28 cellular contexts compared by ENCODE assay signal in genomic region chr13:98961204-98962105, GRCh38. TPM values are rescaled to one million over a fixed set of nuclear protein-coding genes. Genes with fewer than 3 reads are reported as not detected.
A peak's percentile ranks its signal among the peaks of the same experiment; 100 is the strongest.
DNase-seq lines count a peak whose midpoint lies in the region; ATAC-seq, FAIRE-seq and TF ChIP-seq lines count a peak whose summit lies in the region.
"Had no signal": no experiment of that assay in that cellular context is flagged by ENCODE, and none has a peak within 500 bp of the region (broad histone marks: within the 10 kb centered on the region; RNA-seq: fewer than 3 reads in every experiment).

No MANE protein-coding gene starts in this region.

- peak; percentile 57 for ATAC-seq in K562
- ATAC-seq in right cardiac atrium: peak in 1 of 2 donors; percentile 60
- ATAC-seq: activated CD4-positive, CD25-positive, alpha-beta regulatory T cell treated with anti-CD3 and anti-CD28 coated beads, Interleukin-2, amount 50 U/mL, for 24 hours; activated CD8-positive, alpha-beta T cell treated with anti-CD3 and anti-CD28 coated beads for 36 hours; activated T-cell treated with anti-CD3 and anti-CD28 coated beads, Interleukin-2, amount 50 U/mL, for 4 hours had no signal

- CTCF ChIA-PET in K562 (lab: Yijun Ruan, JAX; ENCODE audit: low intra/inter-chr PET ratio): no interaction called here

- peaks cover 24% of the 10 kb centered on the region for H3K4me1 Mint-ChIP-seq in activated T-cell treated with anti-CD3 and anti-CD28 coated beads, Interleukin-2, amount 50 U/mL, for 24 hours (ENCODE audit: low read depth)
- H3K4me1 Mint-ChIP-seq: B cell had no signal

- no peaks in the 10 kb centered on the region for H4K20me1 ChIP-seq in K562 (replicated peaks; ENCODE audit: control insufficient read depth, insufficient read depth, low read length)

- H3K4me3 ChIP-seq in K562 (no peak overlapping the region), right cardiac atrium (ENCODE audit: low read length) (no peak overlapping the region), stomach smooth muscle (ENCODE audit: low read length in 2 of 2) (peak overlapping the region in 1 of 2 donors; percentile 23)
- H3K4me3 ChIP-seq: coronary artery, Peyer's patch, stomach, uterus had no signal

- H3K9me3 Mint-ChIP-seq in activated T-cell treated with anti-CD3 and anti-CD28 coated beads, Interleukin-2, amount 50 U/mL, for 24 hours: no peaks in the 10 kb centered on the region
- H3K9me3 Mint-ChIP-seq: activated CD8-positive, alpha-beta T cell treated with anti-CD3 and anti-CD28 coated beads for 36 hours; activated T-cell treated with anti-CD3 and anti-CD28 coated beads, Interleukin-2, amount 50 U/mL, for 4 hours; H9 had no signal

- H3K9me3 ChIP-seq in K562 (replicated peaks; ENCODE audit: control insufficient read depth, insufficient read depth, low read depth, low read length) (no peaks in the 10 kb centered on the region), right cardiac atrium (ENCODE audit: control insufficient read depth, low read length) (no peaks in the 10 kb centered on the region), stomach smooth muscle (ENCODE audit: control insufficient read depth in 2 of 2, low read length in 2 of 2) (no peaks in the 10 kb centered on the region)
- H3K9me3 ChIP-seq: Peyer's patch, stomach, uterus had no signal

- no peak for DNase-seq in activated T-cell treated with anti-CD3 and anti-CD28 coated beads, Interleukin-2, amount 50 U/mL, for 24 hours
- DNase-seq in activated T-cell treated with anti-CD3 and anti-CD28 coated beads for 4 hours (no peak), K562 (ENCODE audit: extremely low read depth in 1 of 4, low spot score in 3 of 4) (no peak), right cardiac atrium (no peak), amygdala (lab: John Stamatoyannopoulos, UW) (no peak), T-helper 9 cell (no peak)
- DNase-seq in activated naive CD4-positive, alpha-beta T cell treated with Interleukin-2 at 50 U/mL for 16 hours: no peak
- DNase-seq: activated CD8-positive, alpha-beta T cell treated with anti-CD3 and anti-CD28 coated beads for 36 hours; activated naive CD4-positive, alpha-beta T cell treated with anti-CD3 and anti-CD28 coated beads, Interleukin-2, amount 50 U/mL, for 16 hours; activated T-cell treated with anti-CD3 and anti-CD28 coated beads, Interleukin-2, amount 50 U/mL, for 4 hours; DMS79 treated with DMSO at 0.1 percent for 48 hours; H9; midbrain; NCI-H1417; NCI-H2107; NCI-H510A; NK-92 treated with Interleukin-12 subunit alpha and Interleukin-12 subunit beta, amount 100 ng/mL, for 24 hours; Peyer's patch; stimulated activated CD4-positive, alpha-beta T cell treated with anti-CD3 and anti-CD28 coated beads, Interleukin-4, amount 100 ng/mL, for 24 hours; stomach; uterus had no signal

- H3K27me3 ChIP-seq in K562 (ENCODE audit: control insufficient read depth in 2 of 2, insufficient read depth in 2 of 2, low read length in 2 of 2): no peaks in the 10 kb centered on the region
- no peaks in the 10 kb centered on the region for H3K27me3 ChIP-seq in right cardiac atrium (ENCODE audit: control insufficient read depth, insufficient read depth)
- no peaks in the 10 kb centered on the region for H3K27me3 ChIP-seq in stomach smooth muscle (ENCODE audit: control insufficient read depth in 1 of 2, insufficient read depth in 2 of 2, low read length in 2 of 2)
- H3K27me3 ChIP-seq: Peyer's patch, stomach, uterus had no signal

- no peaks in the 10 kb centered on the region for H3K27me3 Mint-ChIP-seq in activated T-cell treated with anti-CD3 and anti-CD28 coated beads, Interleukin-2, amount 50 U/mL, for 24 hours
- H3K27me3 Mint-ChIP-seq: activated CD8-positive, alpha-beta T cell treated with anti-CD3 and anti-CD28 coated beads for 36 hours; B cell had no signal

- TF ChIP-seq POLR2A in K562 (conservative IDR thresholded peaks at IDR 0.05): no peak

- no peak for TF ChIP-seq EP300 in K562 (IDR thresholded peaks at IDR 0.05; ENCODE audit: low read length)

- POLR2A ChIA-PET in K562 (lab: Yijun Ruan, JAX): interaction anchor here (1.2 to 1.8 kb wide), 2 partner anchors 8 to 15 kb away, joined by 3 to 9 read pairs; no protein-coding TSS in a partner anchor

- H3K9me1 ChIP-seq in K562 (ENCODE audit: control insufficient read depth, insufficient read depth, low read length): no peaks in the 10 kb centered on the region

- TF ChIP-seq CTCF in K562 (IDR thresholded peaks at IDR 0.05 in 2 of 3, conservative IDR thresholded peaks at IDR 0.05 in 1 of 3; ENCODE audit: insufficient read depth in 2 of 3, low read depth in 1 of 3, low read length in 3 of 3): no peak

- H2AFZ ChIP-seq in K562 (ENCODE audit: low read depth, low read length): no peak overlapping the region

- WGBS in K562 (ENCODE audit: insufficient coverage, low coverage, missing lambda C conversion rate): 61% methylated on average over 11 of the region's 13 CpGs
- whole genome bisulfite sequencing in right cardiac atrium: 81% methylated on average over 13 of the region's 13 CpGs

- BruUV-seq in K562 (replicated peaks; lab: Mats Ljungman, UMichigan): no TSS peak

- no peak for FAIRE-seq in K562 (lab: Jason Lieb, UNC)
- FAIRE-seq: HTR-8/SVneo had no signal

- H3K27ac ChIP-seq in K562 (ENCODE audit: extremely low read depth, low read depth, low read length) (no peak overlapping the region), right cardiac atrium (ENCODE audit: low read length) (peak overlapping the region; percentile 43), stomach smooth muscle (ENCODE audit: low read length) (peak overlapping the region; percentile 33)
- H3K27ac ChIP-seq: 22Rv1 had no signal

- H3K79me2 ChIP-seq in K562 (ENCODE audit: control insufficient read depth, insufficient read depth, low read length): 0 out of 3 replicates have a peak, but pooled peaks cover 3% of the 10 kb centered on the region

- H3K36me3 ChIP-seq in K562 (ENCODE audit: control insufficient read depth, insufficient read depth, low read length) (no peaks in the 10 kb centered on the region), stomach smooth muscle (ENCODE audit: control insufficient read depth in 2 of 2, insufficient read depth in 2 of 2, low read length in 2 of 2) (no peaks in the 10 kb centered on the region)
- H3K36me3 ChIP-seq: Peyer's patch, stomach, uterus had no signal

- H3K4me3 Mint-ChIP-seq in activated T-cell treated with anti-CD3 and anti-CD28 coated beads, Interleukin-2, amount 50 U/mL, for 24 hours: no peak overlapping the region
- H3K4me3 Mint-ChIP-seq: activated CD8-positive, alpha-beta T cell treated with anti-CD3 and anti-CD28 coated beads for 36 hours; activated T-cell treated with anti-CD3 and anti-CD28 coated beads, Interleukin-2, amount 50 U/mL, for 4 hours; B cell; H9 had no signal

- no peak for TF ChIP-seq RAD21 in K562 (CRISPR knock-in tag; conservative IDR thresholded peaks at IDR 0.05 in 1 of 2, IDR thresholded peaks at IDR 0.05 in 1 of 2)

- H3K4me1 ChIP-seq in K562 (replicated peaks in 1 of 2; ENCODE audit: control insufficient read depth in 2 of 2, insufficient read depth in 2 of 2, low read length in 2 of 2) (peaks cover 7 to 17% of the 10 kb centered on the region in 2 experiments; a peak in 4 of 5 replicates), right cardiac atrium (ENCODE audit: control insufficient read depth, insufficient read depth, low read length) (peaks cover 32% of the 10 kb centered on the region), stomach smooth muscle (ENCODE audit: control insufficient read depth, insufficient read depth, low read length) (peaks cover 44% of the 10 kb centered on the region)
- H3K4me1 ChIP-seq: Peyer's patch, uterus had no signal

- H3K4me2 ChIP-seq in K562 (ENCODE audit: insufficient read depth, low read length): no peak overlapping the region

- peaks cover 7% of the 10 kb centered on the region for H3K36me3 Mint-ChIP-seq in activated T-cell treated with anti-CD3 and anti-CD28 coated beads, Interleukin-2, amount 50 U/mL, for 24 hours (ENCODE audit: low read depth)

- intact Hi-C loops in K562 (cut with micrococcal nuclease) (no loop called here), right cardiac atrium (cut with DNase I) (loop anchor here in 1 of 4 donors (10.0 kb wide), 1 partner anchor 73 kb away; no protein-coding TSS in a partner anchor)

- in situ Hi-C loops in K562 (cut with MboI): no loop called here

- H3K9ac ChIP-seq in K562 (ENCODE audit: insufficient read depth in 1 of 2, low read depth in 2 of 2, low read length in 2 of 2) (no peak overlapping the region; a peak in 1 of 4 replicates), stomach smooth muscle (ENCODE audit: low read length in 2 of 2) (no peak overlapping the region)

- peak overlapping the region; percentile 16 for H3K27ac Mint-ChIP-seq in activated T-cell treated with anti-CD3 and anti-CD28 coated beads, Interleukin-2, amount 50 U/mL, for 24 hours
- H3K27ac Mint-ChIP-seq: activated CD8-positive, alpha-beta T cell treated with anti-CD3 and anti-CD28 coated beads for 36 hours; B cell; H9; progenitor cell of endocrine pancreas had no signal

TF ChIP-seq in K562, 482 proteins besides CTCF, POLR2A, EP300 and RAD21 (continues in another document):
- TF ChIP-seq USF1 (CRISPR knock-in tag; IDR thresholded peaks at IDR 0.05) (no peak), ZNF184 (CRISPR knock-in tag; IDR thresholded peaks at IDR 0.05) (no peak)

RNA-seq across cellular contexts. Expression of gene DOCK9, which starts 16.4 kb away (rescaled TPM):
- 36.2 and 116 TPM in 2 replicates for total RNA-seq in K562 (2011; cell fraction: chromatin; rRNA removed; ENCODE audit: low replicate concordance)
- 22.8 and 26.2 TPM in 2 replicates for total RNA-seq in K562 (2011; cell fraction: nucleolus; rRNA removed)
- 35.1 and 50.0 TPM in 2 replicates for total RNA-seq in K562 (2011; cell fraction: nucleoplasm; rRNA removed)
- total RNA-seq in K562 (2014; rRNA removed) (10.4 and 12.9 TPM in 2 replicates), K562 (2014; rRNA removed; fragmentation: Illumina TruSeq; extraction: Trizol) (16.7 and 18.1 TPM in 2 replicates), K562 (2015; rRNA removed; fragmentation: Illumina TruSeq; extraction: Trizol) (18.3 and 20.9 TPM in 2 replicates), K562 (2021) (19.2 and 24.8 TPM in 2 replicates), right cardiac atrium (10 to 100 TPM; 39.4 to 59.7 (median 57.2) TPM)
- polyA plus RNA-seq in K562 (2011; rRNA removed) (18.5 and 25.3 TPM in 2 replicates), K562 (2014; fragmentation: Illumina TruSeq; extraction: Trizol) (20.9 and 21.2 TPM in 2 replicates), K562 (2014; fragmentation: Nextera tagmentation; extraction: Ambion mirVana) (1 to 10 TPM; 3.5 to 5.1 TPM), K562 (2014; rRNA removed) (12.4 and 18.3 TPM in 2 replicates), right cardiac atrium (26.8 TPM)
- 11.6 and 20.0 TPM in 2 replicates for polyA plus RNA-seq in K562 (2011; cell fraction: cytosol; rRNA removed)
- polyA plus RNA-seq in K562 (2011; cell fraction: nucleus; rRNA removed): 28.1 and 44.6 TPM in 2 replicates
- 15.8 and 18.9 TPM in 2 replicates for polyA plus RNA-seq in K562 (2012)
- polyA minus RNA-seq in K562 (2011; rRNA and poly(A)+ RNA removed): 33.3 and 52.3 TPM in 2 replicates
- 15.1 and 22.1 TPM in 2 replicates for polyA minus RNA-seq in K562 (2011; cell fraction: cytosol; rRNA and poly(A)+ RNA removed)
- polyA minus RNA-seq in K562 (2011; cell fraction: nucleus; rRNA and poly(A)+ RNA removed): 43.5 and 43.9 TPM in 2 replicates
